Comparison of ENCODE assay signal across 1 cellular context in genomic region chr19:35669566-35669965, GRCh38.
TF ChIP-seq lines count a peak whose summit lies in the region.

No MANE protein-coding gene starts in this region.

TF ChIP-seq in WTC11, 78 proteins besides CTCF, POLR2A, EP300 and RAD21 (continued from another document):
- TF ChIP-seq ZNF512 (CRISPR knock-in tag; IDR thresholded peaks at IDR 0.05; ENCODE audit: borderline replicate concordance) (no peak), USF2 (CRISPR knock-in tag; IDR thresholded peaks at IDR 0.05) (no peak), FOXP1 (CRISPR knock-in tag; IDR thresholded peaks at IDR 0.05; ENCODE audit: borderline replicate concordance) (no peak), ATF6 (CRISPR knock-in tag; IDR thresholded peaks at IDR 0.05) (no peak), E2F5 (CRISPR knock-in tag; IDR thresholded peaks at IDR 0.05) (no peak), CREM (CRISPR knock-in tag; IDR thresholded peaks at IDR 0.05) (no peak), SMAD4 (CRISPR knock-in tag; IDR thresholded peaks at IDR 0.05) (no peak), ETV6 (CRISPR knock-in tag; IDR thresholded peaks at IDR 0.05) (no peak)
